Comparison of ENCODE assay signal across 12 cellular contexts in genomic region chr20:49769125-49769581, GRCh38. TPM values are rescaled to one million over a fixed set of nuclear protein-coding genes. Genes with fewer than 3 reads are reported as not detected.
DNase-seq lines count a peak whose midpoint lies in the region; ATAC-seq and TF ChIP-seq lines count a peak whose summit lies in the region.
"Had no signal": no experiment of that assay in that cellular context is flagged by ENCODE, and none has a peak within 500 bp of the region (broad histone marks: within the 10 kb centered on the region; RNA-seq: fewer than 3 reads in every experiment).

No MANE protein-coding gene starts in this region.

- H3K9me3 ChIP-seq in CD4-positive, alpha-beta memory T cell (ENCODE audit: control insufficient read depth in 1 of 2, low read length in 2 of 2): no peaks in the 10 kb centered on the region
- H3K9me3 ChIP-seq in MM.1S (replicated peaks; ENCODE audit: insufficient read depth, low read length): no peaks in the 10 kb centered on the region
- H3K9me3 ChIP-seq: SJSA1 had no signal

- peaks cover 17 to 36% (median 22%) of the 10 kb centered on the region in 4 donors for H3K4me1 Mint-ChIP-seq in CD4-positive, alpha-beta memory T cell
- H3K4me1 Mint-ChIP-seq in endothelial cell (ENCODE audit: unreplicated experiment) (peaks cover 21% of the 10 kb centered on the region), progenitor cell of endocrine pancreas (ENCODE audit: low read depth) (peaks cover 22% of the 10 kb centered on the region), glutamatergic neuron (ENCODE audit: low read depth, unreplicated experiment) (no peaks in the 10 kb centered on the region)

- peak overlapping the region in 1 of 7 donors; percentile 52 for H3K27ac Mint-ChIP-seq in CD4-positive, alpha-beta memory T cell
- H3K27ac Mint-ChIP-seq in endothelial cell (ENCODE audit: unreplicated experiment) (peak overlapping the region; percentile 68), progenitor cell of endocrine pancreas (peak overlapping the region; percentile 12), glutamatergic neuron (ENCODE audit: unreplicated experiment) (no peak overlapping the region)
- H3K27ac Mint-ChIP-seq: nephron progenitor cell had no signal

- TF ChIP-seq CTCF in MM.1S (IDR thresholded peaks at IDR 0.05; ENCODE audit: low read length) (no peak), endothelial cell (IDR thresholded peaks at IDR 0.05; ENCODE audit: unreplicated experiment) (no peak), progenitor cell of endocrine pancreas (IDR thresholded peaks at IDR 0.05; ENCODE audit: unreplicated experiment) (no peak), glutamatergic neuron (IDR thresholded peaks at IDR 0.05; ENCODE audit: partially characterized antibody, unreplicated experiment) (no peak)

- DNase-seq in CD4-positive, alpha-beta memory T cell: no peak
- DNase-seq in MM.1S: no peak
- DNase-seq in endothelial cell (ENCODE audit: low spot score): no peak
- no peak for DNase-seq in progenitor cell of endocrine pancreas (ENCODE audit: low spot score, unreplicated experiment)
- DNase-seq in NCI-H2029 treated with DMSO at 0.1 percent for 48 hours (lab: John Stamatoyannopoulos, UW): no peak
- DNase-seq in NCI-H2107 (lab: John Stamatoyannopoulos, UW): no peak
- DNase-seq in glutamatergic neuron: no peak
- DNase-seq: NCI-H2227 treated with DMSO at 0.1 percent for 48 hours; nephron progenitor cell; stimulated activated CD4-positive, alpha-beta T cell treated with anti-CD3 and anti-CD28 coated beads, Interleukin-2, amount 100 ng/mL, for 48 hours had no signal

- H3K36me3 Mint-ChIP-seq in CD4-positive, alpha-beta memory T cell: no peaks in the 10 kb centered on the region
- H3K36me3 Mint-ChIP-seq in endothelial cell (ENCODE audit: low read depth, unreplicated experiment) (no peaks in the 10 kb centered on the region), progenitor cell of endocrine pancreas (ENCODE audit: insufficient read depth) (no peaks in the 10 kb centered on the region), glutamatergic neuron (ENCODE audit: unreplicated experiment) (no peaks in the 10 kb centered on the region)

- POLR2A ChIA-PET in CD4-positive, alpha-beta memory T cell (lab: Charles Lee; ENCODE audit: partially characterized antibody): no interaction called here

- no peak for ATAC-seq in GM19455 (IDR thresholded peaks at IDR 0.05; ENCODE audit: unreplicated experiment)

- H3K36me3 ChIP-seq in CD4-positive, alpha-beta memory T cell (ENCODE audit: insufficient read depth, low read length): no peaks in the 10 kb centered on the region
- H3K36me3 ChIP-seq in MM.1S (replicated peaks; ENCODE audit: insufficient read depth, low read length): no peaks in the 10 kb centered on the region
- H3K36me3 ChIP-seq: SJSA1 had no signal

- no peak overlapping the region for H3K9ac ChIP-seq in MM.1S (ENCODE audit: low read length)

- no peak overlapping the region for H3K27ac ChIP-seq in CD4-positive, alpha-beta memory T cell (ENCODE audit: low read depth, low read length)
- no peak overlapping the region for H3K27ac ChIP-seq in MM.1S (ENCODE audit: low read length)
- H3K27ac ChIP-seq: SJSA1 had no signal

- peaks cover 8% of the 10 kb centered on the region; the same call in 1 of the 2 replicates for H3F3A ChIP-seq in MM.1S (ENCODE audit: insufficient read depth, low read length)

- CTCF ChIA-PET in CD4-positive, alpha-beta memory T cell (lab: Charles Lee; ENCODE audit: partially characterized antibody): no interaction called here

- H3K9me3 Mint-ChIP-seq in CD4-positive, alpha-beta memory T cell: peaks cover 0 to 3% (median 0%) of the 10 kb centered on the region in 8 donors
- H3K9me3 Mint-ChIP-seq in endothelial cell (ENCODE audit: unreplicated experiment) (peaks cover 4% of the 10 kb centered on the region), progenitor cell of endocrine pancreas (ENCODE audit: low read depth) (peaks cover 3% of the 10 kb centered on the region), glutamatergic neuron (ENCODE audit: unreplicated experiment) (peaks cover 2% of the 10 kb centered on the region)

- peaks cover 30% of the 10 kb centered on the region for H3K4me1 ChIP-seq in CD4-positive, alpha-beta memory T cell (ENCODE audit: insufficient read depth, low read length)
- peaks cover 10% of the 10 kb centered on the region for H3K4me1 ChIP-seq in MM.1S (ENCODE audit: low read length)

- peak overlapping the region in 6 of 8 donors; percentile 19 to 82 (median 74) for H3K4me3 Mint-ChIP-seq in CD4-positive, alpha-beta memory T cell
- no peak overlapping the region for H3K4me3 Mint-ChIP-seq in endothelial cell (ENCODE audit: unreplicated experiment)
- no peak overlapping the region for H3K4me3 Mint-ChIP-seq in progenitor cell of endocrine pancreas (ENCODE audit: low read depth)
- no peak overlapping the region for H3K4me3 Mint-ChIP-seq in glutamatergic neuron (ENCODE audit: unreplicated experiment)
- H3K4me3 Mint-ChIP-seq: nephron progenitor cell had no signal

- peaks cover 29% of the 10 kb centered on the region for H3K27me3 ChIP-seq in CD4-positive, alpha-beta memory T cell (ENCODE audit: insufficient read depth, low read length)
- H3K27me3 ChIP-seq in MM.1S (replicated peaks; ENCODE audit: insufficient read depth, low read length): no peaks in the 10 kb centered on the region
- H3K27me3 ChIP-seq: SJSA1 had no signal

- 0 out of 2 replicates have a peak overlapping the region, but pooled peaks have one; percentile 15 for H3K4me2 ChIP-seq in MM.1S (ENCODE audit: low read depth, low read length)

- H3K4me3 ChIP-seq in CD4-positive, alpha-beta memory T cell (ENCODE audit: low read length in 2 of 2): no peak overlapping the region
- no peak overlapping the region for H3K4me3 ChIP-seq in MM.1S (ENCODE audit: low read length)
- H3K4me3 ChIP-seq: SJSA1 had no signal

- no peaks in the 10 kb centered on the region for H3K9me2 ChIP-seq in MM.1S (replicated peaks; ENCODE audit: insufficient read depth, low read length)

- H3K27me3 Mint-ChIP-seq in CD4-positive, alpha-beta memory T cell: peaks cover 38 to 46% of the 10 kb centered on the region in 2 donors
- H3K27me3 Mint-ChIP-seq in endothelial cell (ENCODE audit: unreplicated experiment) (peaks cover 3% of the 10 kb centered on the region), progenitor cell of endocrine pancreas (no peaks in the 10 kb centered on the region), glutamatergic neuron (ENCODE audit: unreplicated experiment) (peaks cover 1% of the 10 kb centered on the region)

- no peaks in the 10 kb centered on the region for H4K20me1 ChIP-seq in MM.1S (ENCODE audit: insufficient read depth, low read length)

- intact Hi-C loops in CD4-positive, alpha-beta memory T cell (cut with micrococcal nuclease): no loop called here

- no peak overlapping the region for H2AFZ ChIP-seq in MM.1S (ENCODE audit: low read length)

- H3K79me2 ChIP-seq in MM.1S (ENCODE audit: low read length): no peaks in the 10 kb centered on the region

RNA-seq across cellular contexts. Expression of gene SLC9A8, which starts 43.5 kb away (rescaled TPM):
- 10 to 100 TPM; 24.4 to 25.6 TPM for total RNA-seq in CD4-positive, alpha-beta memory T cell
- polyA plus RNA-seq in CD4-positive, alpha-beta memory T cell: 1 to 10 TPM; 3.4 to 9.5 TPM
- total RNA-seq in endothelial cell (ENCODE audit: unreplicated experiment) (10.5 TPM), progenitor cell of endocrine pancreas (9.9 and 11.4 TPM in 2 replicates), glutamatergic neuron (ENCODE audit: unreplicated experiment) (10.6 TPM)

RNA-seq across cellular contexts. Expression of gene B4GALT5, which starts 55.5 kb away (rescaled TPM):
- total RNA-seq in CD4-positive, alpha-beta memory T cell: 1 to 10 TPM; 5.5 to 6.2 TPM
- polyA plus RNA-seq in CD4-positive, alpha-beta memory T cell: 1 to 10 TPM in 1 of 2 donors, under 1 TPM in 1; 0.43 to 2.4 TPM
- total RNA-seq in endothelial cell (ENCODE audit: unreplicated experiment) (115 TPM), progenitor cell of endocrine pancreas (58.6 and 58.8 TPM in 2 replicates), glutamatergic neuron (ENCODE audit: unreplicated experiment) (61.3 TPM)

Comparison
In these comparisons a context has a peak if more than half of its experiments do, and no peak if none do; other contexts are left out.
1. H3K4me3 Mint-ChIP-seq: peak in CD4-positive, alpha-beta memory T cell (6 of 8); none in endothelial cell (single experiment), progenitor cell of endocrine pancreas (single experiment) and glutamatergic neuron (single experiment).